ENCODE assay signal across 8 cellular contexts in genomic region chr11:797300-798092, GRCh38. TPM values are rescaled to one million over a fixed set of nuclear protein-coding genes. Genes with fewer than 3 reads are reported as not detected.
DNase-seq lines count a peak whose midpoint lies in the region; ATAC-seq and TF ChIP-seq lines count a peak whose summit lies in the region.

No MANE protein-coding gene starts in this region.

- DNase-seq in Right ventricle myocardium inferior (ENCODE audit: missing footprints) (peak; percentile 79), cardiac septum (ENCODE audit: low spot score) (no peak), NCI-H2196 (lab: John Stamatoyannopoulos, UW; ENCODE audit: unreplicated experiment) (peak; percentile 81), WTC11 (ENCODE audit: low spot score) (peak; percentile 72), mammary epithelial cell (peak; percentile 71), islet precursor cell (peak; percentile 83)
- peak; percentile 67 for DNase-seq in stimulated activated CD4-positive, alpha-beta T cell treated with anti-CD3 and anti-CD28 coated beads, Interleukin-12 subunit alpha, Interleukin-12 subunit beta, amount 100 ng/mL, for 4 hours

- H3K4me1 ChIP-seq in mammary epithelial cell (ENCODE audit: insufficient read depth, low read length) = peaks cover 23% of the 10 kb centered on the region

- 0% methylated on average over 11 of the region's 57 CpGs for WGBS in mammary epithelial cell (ENCODE audit: low coverage, missing lambda C conversion rate)

- no peaks in the 10 kb centered on the region for H3K36me3 ChIP-seq in mammary epithelial cell (ENCODE audit: insufficient read depth, low read length)

- intact Hi-C loops in Right ventricle myocardium inferior (cut with DNase I) = no loop called here
- intact Hi-C loops in cardiac septum (cut with DNase I) = no loop called here
- intact Hi-C loops in mammary epithelial cell (cut with micrococcal nuclease) = loop anchor here (1.0 to 10.0 kb wide), 5 partner anchors 8 to 255 kb away; partner anchors contain the start of genes LMNTD2, PIDD1 and RASSF7

- in situ Hi-C loops in mammary epithelial cell (cut with MboI; ENCODE audit: low sequenced_read_pairs in 2 of 2) = no loop called here

- H3K36me3 Mint-ChIP-seq in WTC11 = no peaks in the 10 kb centered on the region

- ATAC-seq in Right ventricle myocardium inferior (peak; percentile 50), HG03097 (IDR thresholded peaks at IDR 0.05; ENCODE audit: low FRiP score, unreplicated experiment) (peak; percentile 27), WTC11 (peak; percentile 32)

- H3K9me3 ChIP-seq in mammary epithelial cell (replicated peaks; ENCODE audit: insufficient read depth, low read length) = no peaks in the 10 kb centered on the region

- H4K20me1 ChIP-seq in mammary epithelial cell (ENCODE audit: insufficient read depth, low read length) = peaks cover 2% of the 10 kb centered on the region

- peak overlapping the region; percentile 53 for H3K9ac ChIP-seq in mammary epithelial cell (ENCODE audit: insufficient read depth, low read length)

- POLR2A ChIA-PET in WTC11 (lab: Charles Lee) = interaction anchor here (1.3 to 1.7 kb wide), 3 partner anchors 12 to 21 kb away, joined by 3 to 8 read pairs (median 4); partner anchors contain the start of genes GATD1 and RPLP2

- no TSS peak for BruUV-seq in mammary epithelial cell (replicated peaks; lab: Mats Ljungman, UMichigan)

- CTCF ChIA-PET in WTC11 (lab: Charles Lee) = interaction anchor here (1.1 to 2.1 kb wide), 2 partner anchors 13 to 71 kb away, joined by 3 to 13 read pairs; no protein-coding TSS in a partner anchor
- CTCF ChIA-PET in mammary epithelial cell (lab: Charles Lee; ENCODE audit: low non-redundant PET) = no interaction called here

- no peaks in the 10 kb centered on the region for H3K27me3 ChIP-seq in mammary epithelial cell (ENCODE audit: insufficient read depth, low read length)

- peak overlapping the region; percentile 71 for H2AFZ ChIP-seq in mammary epithelial cell (ENCODE audit: low read depth, low read length)

- H3K27ac ChIP-seq in mammary epithelial cell (ENCODE audit: insufficient read depth, low read depth, low read length) = peak overlapping the region; percentile 9

- H3K4me3 Mint-ChIP-seq in WTC11 = peak overlapping the region; percentile 76

- peak overlapping the region; percentile 100 for H3K4me2 ChIP-seq in mammary epithelial cell (ENCODE audit: insufficient read depth, low read depth, low read length)

- no peaks in the 10 kb centered on the region for H3K9me3 Mint-ChIP-seq in WTC11

- H3K4me1 Mint-ChIP-seq in WTC11 = peaks cover 13% of the 10 kb centered on the region

- H3K4me3 ChIP-seq in mammary epithelial cell (replicated peaks in 1 of 3; ENCODE audit: insufficient read depth in 1 of 3, low read depth in 2 of 3, low read length in 3 of 3) = peak overlapping the region; percentile 55 to 93 (median 88)

- H3K27me3 Mint-ChIP-seq in WTC11 (ENCODE audit: low read depth) = no peaks in the 10 kb centered on the region

- peaks cover 14% of the 10 kb centered on the region for H3K79me2 ChIP-seq in mammary epithelial cell (ENCODE audit: insufficient read depth, low read length)

- no peak overlapping the region for H3K27ac Mint-ChIP-seq in WTC11

- dilution Hi-C loops in mammary epithelial cell (cut with HindIII; ENCODE audit: low sequenced_read_pairs) = no loop called here

- TF ChIP-seq CTCF in WTC11 (IDR thresholded peaks at IDR 0.05) (no peak), mammary epithelial cell (conservative IDR thresholded peaks at IDR 0.05 in 1 of 2, IDR thresholded peaks at IDR 0.05 in 1 of 2; ENCODE audit: extremely low read depth in 1 of 2, insufficient read depth in 1 of 2, low read depth in 1 of 2, low read length in 2 of 2) (no peak)

TF ChIP-seq in WTC11, 78 proteins besides CTCF, POLR2A, EP300 and RAD21 (continues in another document):
- TF ChIP-seq SMAD3 (CRISPR knock-in tag; IDR thresholded peaks at IDR 0.05; ENCODE audit: borderline replicate concordance) = 0 out of 2 replicates have a peak, but pooled peaks have one; percentile 33
- TF ChIP-seq ETV6 (CRISPR knock-in tag; IDR thresholded peaks at IDR 0.05) = 0 out of 2 replicates have a peak, but pooled peaks have one; percentile 12
- no peak for TF ChIP-seq OVOL2 (CRISPR knock-in tag; IDR thresholded peaks at IDR 0.05; ENCODE audit: borderline replicate concordance)
- no peak for TF ChIP-seq SMAD4 (CRISPR knock-in tag; IDR thresholded peaks at IDR 0.05)
- peak; percentile 59; the same call in 1 of the 2 replicates for TF ChIP-seq MAX (CRISPR knock-in tag; IDR thresholded peaks at IDR 0.05)
- peak; percentile 44; the same call in 1 of the 2 replicates for TF ChIP-seq FOXK1 (CRISPR knock-in tag; IDR thresholded peaks at IDR 0.05)
- TF ChIP-seq E2F5 (CRISPR knock-in tag; IDR thresholded peaks at IDR 0.05) = 0 out of 2 replicates have a peak, but pooled peaks have one; percentile 21
- no peak for TF ChIP-seq ZNF281 (CRISPR knock-in tag; IDR thresholded peaks at IDR 0.05)
- no peak for TF ChIP-seq ZBTB21 (CRISPR knock-in tag; IDR thresholded peaks at IDR 0.05; ENCODE audit: borderline replicate concordance)

RNA-seq across cellular contexts. Expression of gene SLC25A22, which starts 0.6 kb away (rescaled TPM):
- total RNA-seq in Right ventricle myocardium inferior = 2.6 TPM
- 4.7 TPM for total RNA-seq in cardiac septum
- total RNA-seq in WTC11 (2021) = 35.0 to 44.8 TPM (median 36.7 TPM) in 3 replicates
- 10 to 100 TPM in 1 of 2 donors, 1 to 10 TPM in 1; 7.3 to 29.5 TPM for total RNA-seq in mammary epithelial cell
- 19.4 TPM for polyA plus RNA-seq in mammary epithelial cell
- polyA minus RNA-seq in mammary epithelial cell = 11.3 TPM

RNA-seq across cellular contexts. Expression of gene PIDD1, which starts 7.5 kb away (rescaled TPM):
- total RNA-seq in Right ventricle myocardium inferior = 7.2 TPM
- total RNA-seq in cardiac septum = 12.1 TPM
- 54.9 to 59.4 TPM (median 56.8 TPM) in 3 replicates for total RNA-seq in WTC11 (2021)
- 10 to 100 TPM in 1 of 2 donors, 1 to 10 TPM in 1; 4.5 to 19.2 TPM for total RNA-seq in mammary epithelial cell
- 9.3 TPM for polyA plus RNA-seq in mammary epithelial cell
- 1.8 TPM for polyA minus RNA-seq in mammary epithelial cell

RNA-seq across cellular contexts. Expression of gene CEND1, which starts 7.6 kb away (rescaled TPM):
- not detected for total RNA-seq in Right ventricle myocardium inferior
- total RNA-seq in cardiac septum = 0.65 TPM
- total RNA-seq in WTC11 (2021) = 2.0 to 3.1 TPM (median 2.7 TPM) in 3 replicates
- not detected for total RNA-seq in mammary epithelial cell
- polyA plus RNA-seq in mammary epithelial cell = not detected
- polyA minus RNA-seq in mammary epithelial cell = not detected

RNA-seq across cellular contexts. Expression of gene RPLP2, which starts 12.3 kb away (rescaled TPM):
- total RNA-seq in Right ventricle myocardium inferior (1,110 TPM), cardiac septum (781 TPM), WTC11 (2021) (2,582 to 2,814 TPM (median 2,761 TPM) in 3 replicates), mammary epithelial cell (1,000 to 10,000 TPM in 1 of 2 donors, 100 to 1,000 TPM in 1; 135 to 1,487 TPM)
- 1,296 TPM for polyA plus RNA-seq in mammary epithelial cell
- 737 TPM for polyA minus RNA-seq in mammary epithelial cell

RNA-seq across cellular contexts. Expression of gene GATD1, which starts 20.2 kb away (rescaled TPM):
- total RNA-seq in Right ventricle myocardium inferior (18.3 TPM), cardiac septum (38.7 TPM), WTC11 (2021) (81.9 to 87.6 TPM (median 87.5 TPM) in 3 replicates), mammary epithelial cell (10 to 100 TPM; 47.0 to 78.2 TPM)
- 29.6 TPM for polyA plus RNA-seq in mammary epithelial cell
- 39.8 TPM for polyA minus RNA-seq in mammary epithelial cell
